1 cellular context compared by ENCODE assay signal in the genomic region with DNA sequence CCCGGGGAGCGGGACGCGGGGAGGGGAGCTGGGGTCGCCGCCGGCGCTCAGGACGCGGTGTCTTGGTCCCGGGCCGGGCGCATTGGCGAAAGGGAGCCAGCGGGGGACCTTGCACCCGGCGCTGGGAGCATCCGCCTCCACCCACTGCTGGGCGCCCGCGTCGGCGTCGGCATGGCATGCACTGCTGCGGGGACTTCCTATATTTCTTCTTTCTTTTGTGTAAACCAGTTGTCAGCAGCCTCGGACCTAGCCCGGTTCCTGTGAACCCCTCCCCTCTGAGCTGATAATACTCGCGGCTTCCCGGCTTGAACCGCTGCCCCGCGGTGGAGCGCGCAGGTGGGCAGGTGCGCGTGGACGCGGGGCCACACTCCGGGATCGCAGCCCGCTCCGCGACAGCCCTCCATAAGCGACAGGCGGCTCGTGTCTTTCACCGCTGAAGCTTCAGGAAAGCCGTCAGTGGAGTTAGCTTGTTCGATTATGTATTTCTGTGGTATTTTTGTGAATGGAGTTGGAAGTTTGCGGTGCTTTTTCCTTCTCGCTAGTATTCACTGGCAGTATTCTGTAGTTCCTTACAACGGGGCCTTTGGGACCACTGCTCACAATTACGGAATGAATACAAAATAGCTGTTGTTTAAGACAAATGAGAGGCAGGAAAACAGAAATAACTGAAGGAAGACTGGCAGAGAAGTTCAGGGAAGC.
TF ChIP-seq lines count a peak whose summit lies in the region.

No MANE protein-coding gene starts in this region.

TF ChIP-seq in HepG2, 621 proteins besides CTCF, POLR2A, EP300 and RAD21 (continued from another document and continues in another):
- TF ChIP-seq, protein P1, sequence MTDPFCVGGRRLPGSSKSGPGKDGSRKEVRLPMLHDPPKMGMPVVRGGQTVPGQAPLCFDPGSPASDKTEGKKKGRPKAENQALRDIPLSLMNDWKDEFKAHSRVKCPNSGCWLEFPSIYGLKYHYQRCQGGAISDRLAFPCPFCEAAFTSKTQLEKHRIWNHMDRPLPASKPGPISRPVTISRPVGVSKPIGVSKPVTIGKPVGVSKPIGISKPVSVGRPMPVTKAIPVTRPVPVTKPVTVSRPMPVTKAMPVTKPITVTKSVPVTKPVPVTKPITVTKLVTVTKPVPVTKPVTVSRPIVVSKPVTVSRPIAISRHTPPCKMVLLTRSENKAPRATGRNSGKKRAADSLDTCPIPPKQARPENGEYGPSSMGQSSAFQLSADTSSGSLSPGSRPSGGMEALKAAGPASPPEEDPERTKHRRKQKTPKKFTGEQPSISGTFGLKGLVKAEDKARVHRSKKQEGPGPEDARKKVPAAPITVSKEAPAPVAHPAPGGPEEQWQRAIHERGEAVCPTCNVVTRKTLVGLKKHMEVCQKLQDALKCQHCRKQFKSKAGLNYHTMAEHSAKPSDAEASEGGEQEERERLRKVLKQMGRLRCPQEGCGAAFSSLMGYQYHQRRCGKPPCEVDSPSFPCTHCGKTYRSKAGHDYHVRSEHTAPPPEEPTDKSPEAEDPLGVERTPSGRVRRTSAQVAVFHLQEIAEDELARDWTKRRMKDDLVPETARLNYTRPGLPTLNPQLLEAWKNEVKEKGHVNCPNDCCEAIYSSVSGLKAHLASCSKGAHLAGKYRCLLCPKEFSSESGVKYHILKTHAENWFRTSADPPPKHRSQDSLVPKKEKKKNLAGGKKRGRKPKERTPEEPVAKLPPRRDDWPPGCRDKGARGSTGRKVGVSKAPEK (CRISPR knock-in tag; IDR thresholded peaks at IDR 0.05; ENCODE audit: borderline replicate concordance): 0 out of 2 replicates have a peak, but pooled peaks have one; percentile 46
- TF ChIP-seq, protein P2, sequence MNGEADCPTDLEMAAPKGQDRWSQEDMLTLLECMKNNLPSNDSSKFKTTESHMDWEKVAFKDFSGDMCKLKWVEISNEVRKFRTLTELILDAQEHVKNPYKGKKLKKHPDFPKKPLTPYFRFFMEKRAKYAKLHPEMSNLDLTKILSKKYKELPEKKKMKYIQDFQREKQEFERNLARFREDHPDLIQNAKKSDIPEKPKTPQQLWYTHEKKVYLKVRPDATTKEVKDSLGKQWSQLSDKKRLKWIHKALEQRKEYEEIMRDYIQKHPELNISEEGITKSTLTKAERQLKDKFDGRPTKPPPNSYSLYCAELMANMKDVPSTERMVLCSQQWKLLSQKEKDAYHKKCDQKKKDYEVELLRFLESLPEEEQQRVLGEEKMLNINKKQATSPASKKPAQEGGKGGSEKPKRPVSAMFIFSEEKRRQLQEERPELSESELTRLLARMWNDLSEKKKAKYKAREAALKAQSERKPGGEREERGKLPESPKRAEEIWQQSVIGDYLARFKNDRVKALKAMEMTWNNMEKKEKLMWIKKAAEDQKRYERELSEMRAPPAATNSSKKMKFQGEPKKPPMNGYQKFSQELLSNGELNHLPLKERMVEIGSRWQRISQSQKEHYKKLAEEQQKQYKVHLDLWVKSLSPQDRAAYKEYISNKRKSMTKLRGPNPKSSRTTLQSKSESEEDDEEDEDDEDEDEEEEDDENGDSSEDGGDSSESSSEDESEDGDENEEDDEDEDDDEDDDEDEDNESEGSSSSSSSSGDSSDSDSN (CRISPR knock-in tag; IDR thresholded peaks at IDR 0.05): peak; percentile 43
- no peak for TF ChIP-seq CCAR2 (optimal IDR thresholded peaks at IDR 0.05; ENCODE audit: low read depth, low read length)
- TF ChIP-seq, protein P3, sequence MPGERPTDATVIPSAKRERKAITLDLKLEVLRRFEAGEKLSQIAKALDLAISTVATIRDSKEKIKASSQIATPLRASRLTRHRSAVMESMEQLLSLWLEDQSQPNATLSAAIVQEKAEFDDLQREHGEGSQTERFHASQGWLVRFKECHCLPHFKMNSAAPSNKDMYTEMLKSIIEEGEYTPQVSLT (CRISPR knock-in tag; IDR thresholded peaks at IDR 0.05; ENCODE audit: borderline replicate concordance, low read depth): no peak
- no peak for TF ChIP-seq ETV6 (CRISPR knock-in tag; conservative IDR thresholded peaks at IDR 0.05)
- TF ChIP-seq ZNF713 (CRISPR knock-in tag; IDR thresholded peaks at IDR 0.05): 0 out of 2 replicates have a peak, but pooled peaks have one; percentile 13
- TF ChIP-seq MAFF (IDR thresholded peaks at IDR 0.05; ENCODE audit: low read depth, low read length): no peak
- TF ChIP-seq AGO2 (optimal IDR thresholded peaks at IDR 0.05; ENCODE audit: low read depth, low read length): peak; percentile 70
- TF ChIP-seq ZEB1 (IDR thresholded peaks at IDR 0.05; ENCODE audit: insufficient replicate concordance, low read depth): peak; percentile 55
- peak; percentile 73; the same call in 1 of the 2 replicates for TF ChIP-seq ZFP82 (CRISPR knock-in tag; IDR thresholded peaks at IDR 0.05; ENCODE audit: borderline replicate concordance)
- TF ChIP-seq, protein P4, sequence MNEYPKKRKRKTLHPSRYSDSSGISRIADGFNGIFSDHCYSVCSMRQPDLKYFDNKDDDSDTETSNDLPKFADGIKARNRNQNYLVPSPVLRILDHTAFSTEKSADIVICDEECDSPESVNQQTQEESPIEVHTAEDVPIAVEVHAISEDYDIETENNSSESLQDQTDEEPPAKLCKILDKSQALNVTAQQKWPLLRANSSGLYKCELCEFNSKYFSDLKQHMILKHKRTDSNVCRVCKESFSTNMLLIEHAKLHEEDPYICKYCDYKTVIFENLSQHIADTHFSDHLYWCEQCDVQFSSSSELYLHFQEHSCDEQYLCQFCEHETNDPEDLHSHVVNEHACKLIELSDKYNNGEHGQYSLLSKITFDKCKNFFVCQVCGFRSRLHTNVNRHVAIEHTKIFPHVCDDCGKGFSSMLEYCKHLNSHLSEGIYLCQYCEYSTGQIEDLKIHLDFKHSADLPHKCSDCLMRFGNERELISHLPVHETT (CRISPR knock-in tag; conservative IDR thresholded peaks at IDR 0.05): no peak
- TF ChIP-seq SAP130 (CRISPR knock-in tag; IDR thresholded peaks at IDR 0.05; ENCODE audit: low read depth): peak; percentile 48; the same call in 1 of the 2 replicates
- TF ChIP-seq ZNF501 (CRISPR knock-in tag; IDR thresholded peaks at IDR 0.05): peak; percentile 45; the same call in 1 of the 2 replicates
- TF ChIP-seq HNF4A (CRISPR knock-in tag; IDR thresholded peaks at IDR 0.05): 0 out of 2 replicates have a peak, but pooled peaks have one; percentile 22
- TF ChIP-seq PCBP1 (IDR thresholded peaks at IDR 0.05; ENCODE audit: borderline replicate concordance, low read depth, low read length): no peak
- 0 out of 2 replicates have a peak, but pooled peaks have one; percentile 22 for TF ChIP-seq ZBTB7A (CRISPR knock-in tag; IDR thresholded peaks at IDR 0.05)
- TF ChIP-seq, protein P5, sequence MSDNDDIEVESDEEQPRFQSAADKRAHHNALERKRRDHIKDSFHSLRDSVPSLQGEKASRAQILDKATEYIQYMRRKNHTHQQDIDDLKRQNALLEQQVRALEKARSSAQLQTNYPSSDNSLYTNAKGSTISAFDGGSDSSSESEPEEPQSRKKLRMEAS (IDR thresholded peaks at IDR 0.05): peak; percentile 38
- peak; percentile 34; the same call in 1 of the 2 replicates for TF ChIP-seq KMT2A (CRISPR knock-in tag; IDR thresholded peaks at IDR 0.05)
- peak; percentile 65 for TF ChIP-seq RBFOX2 (IDR thresholded peaks at IDR 0.05; ENCODE audit: low read depth, low read length)
- TF ChIP-seq ZNF382 (CRISPR knock-in tag; IDR thresholded peaks at IDR 0.05; ENCODE audit: borderline replicate concordance): no peak
- no peak for TF ChIP-seq TCF7L2 (IDR thresholded peaks at IDR 0.05; ENCODE audit: low read depth, low read length)
- TF ChIP-seq ZNF350 (CRISPR knock-in tag; IDR thresholded peaks at IDR 0.05; ENCODE audit: borderline replicate concordance, low read depth): 0 out of 2 replicates have a peak, but pooled peaks have one; percentile 19
- TF ChIP-seq KMT2B (CRISPR knock-in tag; IDR thresholded peaks at IDR 0.05): peak; percentile 51; the same call in 1 of the 2 replicates
- TF ChIP-seq CBX5 (CRISPR knock-in tag; IDR thresholded peaks at IDR 0.05; ENCODE audit: borderline replicate concordance): 0 out of 2 replicates have a peak, but pooled peaks have one; percentile 25
- TF ChIP-seq ZNF451 (CRISPR knock-in tag; IDR thresholded peaks at IDR 0.05): peak; percentile 50; the same call in 1 of the 2 replicates
- no peak for TF ChIP-seq GATAD2A (CRISPR knock-in tag; IDR thresholded peaks at IDR 0.05)
- no peak for TF ChIP-seq GATA4 (IDR thresholded peaks at IDR 0.05; ENCODE audit: borderline replicate concordance, low read depth)
- peak; percentile 71 for TF ChIP-seq KDM2A (CRISPR knock-in tag; IDR thresholded peaks at IDR 0.05; ENCODE audit: borderline replicate concordance, low read depth)
- TF ChIP-seq, protein P6, sequence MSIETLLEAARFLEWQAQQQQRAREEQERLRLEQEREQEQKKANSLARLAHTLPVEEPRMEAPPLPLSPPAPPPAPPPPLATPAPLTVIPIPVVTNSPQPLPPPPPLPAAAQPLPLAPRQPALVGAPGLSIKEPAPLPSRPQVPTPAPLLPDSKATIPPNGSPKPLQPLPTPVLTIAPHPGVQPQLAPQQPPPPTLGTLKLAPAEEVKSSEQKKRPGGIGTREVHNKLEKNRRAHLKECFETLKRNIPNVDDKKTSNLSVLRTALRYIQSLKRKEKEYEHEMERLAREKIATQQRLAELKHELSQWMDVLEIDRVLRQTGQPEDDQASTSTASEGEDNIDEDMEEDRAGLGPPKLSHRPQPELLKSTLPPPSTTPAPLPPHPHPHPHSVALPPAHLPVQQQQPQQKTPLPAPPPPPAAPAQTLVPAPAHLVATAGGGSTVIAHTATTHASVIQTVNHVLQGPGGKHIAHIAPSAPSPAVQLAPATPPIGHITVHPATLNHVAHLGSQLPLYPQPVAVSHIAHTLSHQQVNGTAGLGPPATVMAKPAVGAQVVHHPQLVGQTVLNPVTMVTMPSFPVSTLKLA (IDR thresholded peaks at IDR 0.05): no peak
- TF ChIP-seq, protein P7, sequence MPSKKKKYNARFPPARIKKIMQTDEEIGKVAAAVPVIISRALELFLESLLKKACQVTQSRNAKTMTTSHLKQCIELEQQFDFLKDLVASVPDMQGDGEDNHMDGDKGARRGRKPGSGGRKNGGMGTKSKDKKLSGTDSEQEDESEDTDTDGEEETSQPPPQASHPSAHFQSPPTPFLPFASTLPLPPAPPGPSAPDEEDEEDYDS (CRISPR knock-in tag; IDR thresholded peaks at IDR 0.05): no peak
- TF ChIP-seq RNF2 (conservative IDR thresholded peaks at IDR 0.05; ENCODE audit: low read depth): 0 out of 2 replicates have a peak, but pooled peaks have one; percentile 18
- TF ChIP-seq, protein P8, sequence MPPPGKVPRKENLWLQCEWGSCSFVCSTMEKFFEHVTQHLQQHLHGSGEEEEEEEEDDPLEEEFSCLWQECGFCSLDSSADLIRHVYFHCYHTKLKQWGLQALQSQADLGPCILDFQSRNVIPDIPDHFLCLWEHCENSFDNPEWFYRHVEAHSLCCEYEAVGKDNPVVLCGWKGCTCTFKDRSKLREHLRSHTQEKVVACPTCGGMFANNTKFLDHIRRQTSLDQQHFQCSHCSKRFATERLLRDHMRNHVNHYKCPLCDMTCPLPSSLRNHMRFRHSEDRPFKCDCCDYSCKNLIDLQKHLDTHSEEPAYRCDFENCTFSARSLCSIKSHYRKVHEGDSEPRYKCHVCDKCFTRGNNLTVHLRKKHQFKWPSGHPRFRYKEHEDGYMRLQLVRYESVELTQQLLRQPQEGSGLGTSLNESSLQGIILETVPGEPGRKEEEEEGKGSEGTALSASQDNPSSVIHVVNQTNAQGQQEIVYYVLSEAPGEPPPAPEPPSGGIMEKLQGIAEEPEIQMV (CRISPR knock-in tag; IDR thresholded peaks at IDR 0.05; ENCODE audit: low read depth): 0 out of 2 replicates have a peak, but pooled peaks have one; percentile 8
- 0 out of 2 replicates have a peak, but pooled peaks have one; percentile 27 for TF ChIP-seq MTA1 (CRISPR knock-in tag; IDR thresholded peaks at IDR 0.05; ENCODE audit: borderline replicate concordance)
- 0 out of 2 replicates have a peak, but pooled peaks have one; percentile 19 for TF ChIP-seq ARNT2 (CRISPR knock-in tag; IDR thresholded peaks at IDR 0.05; ENCODE audit: low read depth)
- TF ChIP-seq, protein P9, sequence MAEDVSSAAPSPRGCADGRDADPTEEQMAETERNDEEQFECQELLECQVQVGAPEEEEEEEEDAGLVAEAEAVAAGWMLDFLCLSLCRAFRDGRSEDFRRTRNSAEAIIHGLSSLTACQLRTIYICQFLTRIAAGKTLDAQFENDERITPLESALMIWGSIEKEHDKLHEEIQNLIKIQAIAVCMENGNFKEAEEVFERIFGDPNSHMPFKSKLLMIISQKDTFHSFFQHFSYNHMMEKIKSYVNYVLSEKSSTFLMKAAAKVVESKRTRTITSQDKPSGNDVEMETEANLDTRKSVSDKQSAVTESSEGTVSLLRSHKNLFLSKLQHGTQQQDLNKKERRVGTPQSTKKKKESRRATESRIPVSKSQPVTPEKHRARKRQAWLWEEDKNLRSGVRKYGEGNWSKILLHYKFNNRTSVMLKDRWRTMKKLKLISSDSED (CRISPR knock-in tag; IDR thresholded peaks at IDR 0.05): no peak
- TF ChIP-seq, protein P10, sequence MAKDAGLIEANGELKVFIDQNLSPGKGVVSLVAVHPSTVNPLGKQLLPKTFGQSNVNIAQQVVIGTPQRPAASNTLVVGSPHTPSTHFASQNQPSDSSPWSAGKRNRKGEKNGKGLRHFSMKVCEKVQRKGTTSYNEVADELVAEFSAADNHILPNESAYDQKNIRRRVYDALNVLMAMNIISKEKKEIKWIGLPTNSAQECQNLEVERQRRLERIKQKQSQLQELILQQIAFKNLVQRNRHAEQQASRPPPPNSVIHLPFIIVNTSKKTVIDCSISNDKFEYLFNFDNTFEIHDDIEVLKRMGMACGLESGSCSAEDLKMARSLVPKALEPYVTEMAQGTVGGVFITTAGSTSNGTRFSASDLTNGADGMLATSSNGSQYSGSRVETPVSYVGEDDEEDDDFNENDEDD (CRISPR knock-in tag; IDR thresholded peaks at IDR 0.05; ENCODE audit: borderline replicate concordance): peak; percentile 40; the same call in 1 of the 2 replicates
- TF ChIP-seq ZNF556 (CRISPR knock-in tag; IDR thresholded peaks at IDR 0.05; ENCODE audit: borderline replicate concordance): 0 out of 2 replicates have a peak, but pooled peaks have one; percentile 6
- TF ChIP-seq TBP (CRISPR knock-in tag; IDR thresholded peaks at IDR 0.05): no peak
- no peak for TF ChIP-seq SIX1 (CRISPR knock-in tag; IDR thresholded peaks at IDR 0.05; ENCODE audit: borderline replicate concordance)
- TF ChIP-seq ZFP36L1 (CRISPR knock-in tag; IDR thresholded peaks at IDR 0.05): 0 out of 2 replicates have a peak, but pooled peaks have one; percentile 10
- peak; percentile 76 for TF ChIP-seq MYC (CRISPR knock-in tag; IDR thresholded peaks at IDR 0.05; ENCODE audit: borderline replicate concordance)
- TF ChIP-seq SNRNP70 (IDR thresholded peaks at IDR 0.05; ENCODE audit: low read depth, low read length): no peak
- TF ChIP-seq, protein P11, sequence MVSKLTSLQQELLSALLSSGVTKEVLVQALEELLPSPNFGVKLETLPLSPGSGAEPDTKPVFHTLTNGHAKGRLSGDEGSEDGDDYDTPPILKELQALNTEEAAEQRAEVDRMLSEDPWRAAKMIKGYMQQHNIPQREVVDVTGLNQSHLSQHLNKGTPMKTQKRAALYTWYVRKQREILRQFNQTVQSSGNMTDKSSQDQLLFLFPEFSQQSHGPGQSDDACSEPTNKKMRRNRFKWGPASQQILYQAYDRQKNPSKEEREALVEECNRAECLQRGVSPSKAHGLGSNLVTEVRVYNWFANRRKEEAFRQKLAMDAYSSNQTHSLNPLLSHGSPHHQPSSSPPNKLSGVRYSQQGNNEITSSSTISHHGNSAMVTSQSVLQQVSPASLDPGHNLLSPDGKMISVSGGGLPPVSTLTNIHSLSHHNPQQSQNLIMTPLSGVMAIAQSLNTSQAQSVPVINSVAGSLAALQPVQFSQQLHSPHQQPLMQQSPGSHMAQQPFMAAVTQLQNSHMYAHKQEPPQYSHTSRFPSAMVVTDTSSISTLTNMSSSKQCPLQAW (CRISPR knock-in tag; IDR thresholded peaks at IDR 0.05): no peak
